ENCODE assay signal across 8 cellular contexts in genomic region chr22:20268289-20268349, GRCh38. TPM values are rescaled to one million over a fixed set of nuclear protein-coding genes. Genes with fewer than 3 reads are reported as not detected.
DNase-seq lines count a peak whose midpoint lies in the region; ATAC-seq, FAIRE-seq and TF ChIP-seq lines count a peak whose summit lies in the region.

Gene RTN4R, minus strand, starts transcription at chr22:20268318. Its CDS starts 226 bp downstream, at chr22:20268092.

- peak within 1 kb of the TSS; percentile 82 for H3K4me3 Mint-ChIP-seq in glutamatergic neuron (ENCODE audit: unreplicated experiment)

- H3K4me1 ChIP-seq in ES-I3 (ENCODE audit: insufficient read depth, low read length), result no peaks in the 10 kb centered on the region; the same call in 1 of the 2 replicates
- H3K4me1 ChIP-seq in sigmoid colon, result peaks cover 0 to 14% (median 10%) of the 10 kb centered on the region in 4 donors

- H3K9me3 ChIP-seq in ES-I3 (ENCODE audit: control insufficient read depth, insufficient read depth, low read length) (no peaks in the 10 kb centered on the region), SK-N-MC (ENCODE audit: low read depth, low read length) (no peaks in the 10 kb centered on the region), sigmoid colon (no peaks in the 10 kb centered on the region)

- no peak for ATAC-seq in GM18873 (IDR thresholded peaks at IDR 0.05; ENCODE audit: low FRiP score, unreplicated experiment)
- no peak for ATAC-seq in HG02970 (IDR thresholded peaks at IDR 0.05; ENCODE audit: low FRiP score, unreplicated experiment)
- no peak for ATAC-seq in GM19035 (IDR thresholded peaks at IDR 0.05; ENCODE audit: unreplicated experiment)

- peak within 1 kb of the TSS; percentile 93 for H3K27ac Mint-ChIP-seq in glutamatergic neuron (ENCODE audit: unreplicated experiment)

- TF ChIP-seq CTCF in glutamatergic neuron (IDR thresholded peaks at IDR 0.05; ENCODE audit: partially characterized antibody, unreplicated experiment), result no peak
- no peak for TF ChIP-seq CTCF in sigmoid colon (IDR thresholded peaks at IDR 0.05)

- peak within 1 kb of the TSS; percentile 81 for H3K4me3 ChIP-seq in SK-N-MC
- peak within 1 kb of the TSS in 3 of 4 donors; percentile 41 to 47 (median 44) for H3K4me3 ChIP-seq in sigmoid colon

- peaks cover 22% of the 10 kb centered on the region for H3K4me1 Mint-ChIP-seq in glutamatergic neuron (ENCODE audit: low read depth, unreplicated experiment)

- no peak for DNase-seq in SK-N-MC (ENCODE audit: low read depth, low spot score)
- DNase-seq in glutamatergic neuron, result no peak
- no peak for DNase-seq in sigmoid colon
- DNase-seq in GM12891 (ENCODE audit: insufficient read length, low spot score), result no peak

- intact Hi-C loops in sigmoid colon (cut with DNase I), result loop anchor here (5.0 kb wide), 1 partner anchor 111 kb away; no protein-coding TSS in a partner anchor

- H3K36me3 ChIP-seq in ES-I3 (ENCODE audit: insufficient read depth, low read length) (no peaks in the 10 kb centered on the region), SK-N-MC (ENCODE audit: insufficient read depth, low read length) (no peaks in the 10 kb centered on the region), sigmoid colon (no peaks in the 10 kb centered on the region)

- H3K36me3 Mint-ChIP-seq in glutamatergic neuron (ENCODE audit: unreplicated experiment), result no peaks in the 10 kb centered on the region

- H3K27ac ChIP-seq in SK-N-MC (no peak within 1 kb of the TSS), sigmoid colon (no peak within 1 kb of the TSS)

- TF ChIP-seq EP300 in sigmoid colon (IDR thresholded peaks at IDR 0.05), result no peak

- TF ChIP-seq POLR2A in sigmoid colon (IDR thresholded peaks at IDR 0.05) (no peak), GM12891 (IDR thresholded peaks at IDR 0.05; ENCODE audit: low read depth, low read length) (no peak)

- peaks cover 0 to 17% (median 11%) of the 10 kb centered on the region in 3 donors for H3K27me3 ChIP-seq in sigmoid colon

- FAIRE-seq in GM12891 (lab: Jason Lieb, UNC), result no peak

- 0 to 2% methylated on average over 12 of the region's 12 CpGs for WGBS in sigmoid colon, 2 donors

- H3K9ac ChIP-seq in ES-I3 (ENCODE audit: low read depth, low read length) (peak within 1 kb of the TSS; percentile 77), SK-N-MC (ENCODE audit: insufficient read length) (peak within 1 kb of the TSS; percentile 75)

- peaks cover 13% of the 10 kb centered on the region for H3K27me3 Mint-ChIP-seq in glutamatergic neuron (ENCODE audit: unreplicated experiment)

- peaks cover 7% of the 10 kb centered on the region for H3K9me3 Mint-ChIP-seq in glutamatergic neuron (ENCODE audit: unreplicated experiment)

TF ChIP-seq in GM12891, 5 proteins besides CTCF, POLR2A, EP300 and RAD21:
- TF ChIP-seq POLR2AphosphoS5 (IDR thresholded peaks at IDR 0.05; ENCODE audit: low read depth, low read length) (no peak), TAF1 (IDR thresholded peaks at IDR 0.05; ENCODE audit: low read depth, low read length) (no peak), POU2F2 (IDR thresholded peaks at IDR 0.05; ENCODE audit: low read depth, low read length) (no peak), SPI1 (IDR thresholded peaks at IDR 0.05; ENCODE audit: low read depth, low read length) (no peak), PAX5 (IDR thresholded peaks at IDR 0.05; ENCODE audit: insufficient read depth, low read length, severe bottlenecking) (no peak)

RNA-seq across cellular contexts. Expression of gene RTN4R, which starts in this region (rescaled TPM):
- total RNA-seq in glutamatergic neuron (ENCODE audit: unreplicated experiment) (38.3 TPM), sigmoid colon (under 1 TPM in 2 of 4 donors, not detected in 2; 0.36 to 0.83 TPM)
- 1 to 10 TPM in 2 of 3 donors, under 1 TPM in 1; 0.60 to 4.3 (median 1.4) TPM for polyA plus RNA-seq in sigmoid colon
- polyA plus RNA-seq in GM12891 (2012; ENCODE audit: low read depth, missing spikeins), result 0.35 TPM

Comparison
In these comparisons a context has a peak if more than half of its experiments do, and no peak if none do; other contexts are left out.
1. RNA of gene RTN4R (total RNA-seq): 38.3 TPM in glutamatergic neuron (single experiment); 0.36 to 0.83 TPM in sigmoid colon; every median in the first group is over 10 times any median in the second.